ENCODE assay signal across 26 cellular contexts in the genomic region with DNA sequence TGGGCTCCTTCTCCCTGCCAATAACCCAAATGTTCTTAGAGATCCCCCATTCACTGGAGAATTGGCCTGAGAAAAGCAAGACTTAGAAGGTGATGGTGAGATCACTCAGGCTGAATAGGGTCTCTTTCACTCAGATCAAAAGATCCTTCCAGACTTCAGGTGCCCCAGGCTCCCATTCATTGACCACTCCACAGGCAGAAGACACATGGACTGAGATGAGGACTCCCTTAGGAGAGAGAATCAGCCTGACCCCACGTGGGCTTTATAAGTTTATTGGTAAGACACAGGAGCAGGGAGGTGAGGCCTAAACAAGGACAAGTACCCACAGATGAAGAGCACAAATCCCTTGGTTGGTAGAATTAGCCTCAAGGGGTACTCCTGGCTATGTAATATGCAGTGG. TPM values are rescaled to one million over a fixed set of nuclear protein-coding genes. Genes with fewer than 3 reads are reported as not detected.
A peak's percentile ranks its signal among the peaks of the same experiment; 100 is the strongest.
DNase-seq lines count a peak whose midpoint lies in the region; ATAC-seq and TF ChIP-seq lines count a peak whose summit lies in the region.
"Had no signal": no experiment of that assay in that cellular context is flagged by ENCODE, and none has a peak within 500 bp of the region (broad histone marks: within the 10 kb centered on the region; RNA-seq: fewer than 3 reads in every experiment).

No MANE protein-coding gene starts in this region.

- peaks cover 86% of the 10 kb centered on the region for H3K4me1 Mint-ChIP-seq in activated CD4-positive, alpha-beta T cell treated with anti-CD3 and anti-CD28 coated beads, Interleukin-2, amount 10 ng/mL, durations not matched to agents 7 days and 5 days
- peaks cover 46 to 58% of the 10 kb centered on the region in 2 donors for H3K4me1 Mint-ChIP-seq in natural killer cell
- H3K4me1 Mint-ChIP-seq in natural killer cell treated with Interleukin-12 subunit alpha and Interleukin-12 subunit beta and Interleukin-15 and Interleukin-18, amount 100 ng/mL, for 72 hours (ENCODE audit: low read depth in 2 of 2), result peaks cover 25 to 47% of the 10 kb centered on the region in 2 donors
- peaks cover 84% of the 10 kb centered on the region for H3K4me1 Mint-ChIP-seq in stimulated activated naive CD8-positive, alpha-beta T cell treated with anti-CD3 and anti-CD28 coated beads, Interleukin-15, amount 100 ng/mL, for 72 hours
- H3K4me1 Mint-ChIP-seq: GM23338 had no signal

- no peak for ATAC-seq in natural killer cell
- no peak for ATAC-seq in natural killer cell treated with Interleukin-12 subunit alpha and Interleukin-12 subunit beta and Interleukin-15 and Interleukin-18, amount 100 ng/mL, for 72 hours
- no peak for ATAC-seq in stimulated activated naive CD8-positive, alpha-beta T cell treated with anti-CD3 and anti-CD28 coated beads, Interleukin-15, amount 100 ng/mL, for 72 hours
- no peak for ATAC-seq in upper lobe of left lung (ENCODE audit: low FRiP score in 2 of 2)
- ATAC-seq in GM19328 (IDR thresholded peaks at IDR 0.05; ENCODE audit: unreplicated experiment), result no peak
- ATAC-seq: GM23338 had no signal

- H3K4me3 Mint-ChIP-seq in activated CD4-positive, alpha-beta T cell treated with anti-CD3 and anti-CD28 coated beads, Interleukin-2, amount 10 ng/mL, durations not matched to agents 7 days and 5 days, result no peak overlapping the region
- no peak overlapping the region for H3K4me3 Mint-ChIP-seq in natural killer cell
- no peak overlapping the region for H3K4me3 Mint-ChIP-seq in natural killer cell treated with Interleukin-12 subunit alpha and Interleukin-12 subunit beta and Interleukin-15 and Interleukin-18, amount 100 ng/mL, for 72 hours
- H3K4me3 Mint-ChIP-seq in stimulated activated naive CD8-positive, alpha-beta T cell treated with anti-CD3 and anti-CD28 coated beads, Interleukin-15, amount 100 ng/mL, for 72 hours, result no peak overlapping the region
- H3K4me3 Mint-ChIP-seq: GM23338, HFFc6 had no signal

- no peaks in the 10 kb centered on the region for H3K4me1 ChIP-seq in upper lobe of left lung
- H3K4me1 ChIP-seq: Caco-2, HAP-1 had no signal

- no peaks in the 10 kb centered on the region for H3K9me3 ChIP-seq in upper lobe of left lung
- H3K9me3 ChIP-seq: Caco-2, HAP-1, MG63 had no signal

- intact Hi-C loops in natural killer cell (cut with micrococcal nuclease), result no loop called here

- no peak for TF ChIP-seq POLR2A in upper lobe of left lung (IDR thresholded peaks at IDR 0.05)

- POLR2A ChIA-PET in activated CD4-positive, alpha-beta T cell treated with anti-CD3 and anti-CD28 coated beads, Interleukin-2, amount 10 ng/mL, durations not matched to agents 7 days and 5 days (lab: Charles Lee), result no interaction called here

- no peak overlapping the region for H3K4me3 ChIP-seq in upper lobe of left lung
- H3K4me3 ChIP-seq: GM23338, HAP-1, MG63 had no signal

- 50 to 87% methylated on average over 1 of the region's 1 CpG for WGBS in upper lobe of left lung, 2 donors

- no peaks in the 10 kb centered on the region for H3K27me3 Mint-ChIP-seq in activated CD4-positive, alpha-beta T cell treated with anti-CD3 and anti-CD28 coated beads, Interleukin-2, amount 10 ng/mL, durations not matched to agents 7 days and 5 days
- H3K27me3 Mint-ChIP-seq in natural killer cell (ENCODE audit: low read depth in 2 of 2), result peaks cover 0 to 9% of the 10 kb centered on the region in 2 donors
- peaks cover 0 to 7% of the 10 kb centered on the region in 2 donors for H3K27me3 Mint-ChIP-seq in natural killer cell treated with Interleukin-12 subunit alpha and Interleukin-12 subunit beta and Interleukin-15 and Interleukin-18, amount 100 ng/mL, for 72 hours
- H3K27me3 Mint-ChIP-seq in stimulated activated naive CD8-positive, alpha-beta T cell treated with anti-CD3 and anti-CD28 coated beads, Interleukin-15, amount 100 ng/mL, for 72 hours, result no peaks in the 10 kb centered on the region

- DNase-seq in activated CD4-positive, alpha-beta T cell treated with anti-CD3 and anti-CD28 coated beads, Interleukin-2, amount 10 ng/mL, durations not matched to agents 7 days and 5 days, result no peak
- no peak for DNase-seq in activated CD4-positive, alpha-beta T cell treated with anti-CD3 and anti-CD28 coated beads, Interleukin-2, amount 50 U/mL, for 4 hours
- DNase-seq in natural killer cell, result no peak
- no peak for DNase-seq in natural killer cell treated with Interleukin-12 subunit alpha and Interleukin-12 subunit beta and Interleukin-15 and Interleukin-18, amount 100 ng/mL, for 72 hours (ENCODE audit: low spot score)
- peak; percentile 8 for DNase-seq in mesenteric fat pad (ENCODE audit: low spot score)
- no peak for DNase-seq in stimulated activated naive CD8-positive, alpha-beta T cell treated with anti-CD3 and anti-CD28 coated beads, Interleukin-15, amount 100 ng/mL, for 72 hours
- no peak for DNase-seq in upper lobe of left lung
- DNase-seq: 8988T; ACHN; Caco-2; HFFc6; KG1; MG63; NCI-H1105 treated with DMSO at 0.1 percent for 48 hours; NCI-H146; NCI-H1930; NCI-H2107; NCI-H446; NCI-H524 treated with DMSO at 0.1 percent for 48 hours; NCI-H82; NK-92 treated with Interleukin-12 subunit alpha and Interleukin-12 subunit beta, amount 100 ng/mL, for 24 hours; SHP77 treated with DMSO at 0.1 percent for 48 hours had no signal

- peaks cover 21% of the 10 kb centered on the region for H3K36me3 Mint-ChIP-seq in activated CD4-positive, alpha-beta T cell treated with anti-CD3 and anti-CD28 coated beads, Interleukin-2, amount 10 ng/mL, durations not matched to agents 7 days and 5 days (ENCODE audit: low read depth)
- H3K36me3 Mint-ChIP-seq in natural killer cell, result peaks cover 14% of the 10 kb centered on the region
- H3K36me3 Mint-ChIP-seq in natural killer cell treated with Interleukin-12 subunit alpha and Interleukin-12 subunit beta and Interleukin-15 and Interleukin-18, amount 100 ng/mL, for 72 hours, result no peaks in the 10 kb centered on the region

- no peaks in the 10 kb centered on the region for H3K27me3 ChIP-seq in upper lobe of left lung
- H3K27me3 ChIP-seq: MG63 had no signal

- no peak overlapping the region for H3K27ac ChIP-seq in upper lobe of left lung
- H3K27ac ChIP-seq: RWPE1 had no signal

- TF ChIP-seq EP300 in upper lobe of left lung (IDR thresholded peaks at IDR 0.05), result no peak

- H3K9me3 Mint-ChIP-seq in activated CD4-positive, alpha-beta T cell treated with anti-CD3 and anti-CD28 coated beads, Interleukin-2, amount 10 ng/mL, durations not matched to agents 7 days and 5 days, result peaks cover 5% of the 10 kb centered on the region
- H3K9me3 Mint-ChIP-seq in natural killer cell, result no peaks in the 10 kb centered on the region
- no peaks in the 10 kb centered on the region for H3K9me3 Mint-ChIP-seq in natural killer cell treated with Interleukin-12 subunit alpha and Interleukin-12 subunit beta and Interleukin-15 and Interleukin-18, amount 100 ng/mL, for 72 hours
- no peaks in the 10 kb centered on the region for H3K9me3 Mint-ChIP-seq in stimulated activated naive CD8-positive, alpha-beta T cell treated with anti-CD3 and anti-CD28 coated beads, Interleukin-15, amount 100 ng/mL, for 72 hours
- H3K9me3 Mint-ChIP-seq: GM23338, HFFc6 had no signal

- TF ChIP-seq CTCF in natural killer cell (IDR thresholded peaks at IDR 0.05), result no peak
- TF ChIP-seq CTCF in upper lobe of left lung (IDR thresholded peaks at IDR 0.05), result no peak

- CTCF ChIA-PET in activated CD4-positive, alpha-beta T cell treated with anti-CD3 and anti-CD28 coated beads, Interleukin-2, amount 10 ng/mL, durations not matched to agents 7 days and 5 days (lab: Charles Lee), result interaction anchor here (1.2 kb wide), 1 partner anchor 10 kb away, joined by 3 read pairs; no protein-coding TSS in a partner anchor

- no peaks in the 10 kb centered on the region for H3K36me3 ChIP-seq in upper lobe of left lung
- H3K36me3 ChIP-seq: HAP-1, MG63 had no signal

- peak overlapping the region; percentile 67 for H3K27ac Mint-ChIP-seq in activated CD4-positive, alpha-beta T cell treated with anti-CD3 and anti-CD28 coated beads, Interleukin-2, amount 10 ng/mL, durations not matched to agents 7 days and 5 days
- H3K27ac Mint-ChIP-seq in natural killer cell, result peak overlapping the region; percentile 8 to 52
- no peak overlapping the region for H3K27ac Mint-ChIP-seq in natural killer cell treated with Interleukin-12 subunit alpha and Interleukin-12 subunit beta and Interleukin-15 and Interleukin-18, amount 100 ng/mL, for 72 hours
- H3K27ac Mint-ChIP-seq in stimulated activated naive CD8-positive, alpha-beta T cell treated with anti-CD3 and anti-CD28 coated beads, Interleukin-15, amount 100 ng/mL, for 72 hours, result no peak overlapping the region
- H3K27ac Mint-ChIP-seq: GM23338, HFFc6 had no signal

RNA-seq across cellular contexts. Expression of gene KRT72, which starts 6.1 kb away (rescaled TPM):
- 10 to 100 TPM; 12.3 to 13.0 TPM for total RNA-seq in activated CD4-positive, alpha-beta T cell treated with anti-CD3 and anti-CD28 coated beads, Interleukin-2, amount 10 ng/mL, durations not matched to agents 7 days and 5 days
- total RNA-seq in natural killer cell (100 to 1,000 TPM in 1 of 3 donors, 10 to 100 TPM in 2; 21.9 to 136 (median 38.0) TPM), mesenteric fat pad (not detected), upper lobe of left lung (under 1 TPM in 2 of 6 donors, not detected in 4; 0.11 to 0.37 TPM)
- under 1 TPM in 1 of 2 donors, not detected in 1; 0.43 TPM for total RNA-seq in natural killer cell treated with Interleukin-12 subunit alpha and Interleukin-12 subunit beta and Interleukin-15 and Interleukin-18, amount 100 ng/mL, for 72 hours
- total RNA-seq: Caco-2, GM23338, HFFc6 had no signal

RNA-seq across cellular contexts. Expression of gene KRT73, which starts 11.0 kb away (rescaled TPM):
- total RNA-seq in activated CD4-positive, alpha-beta T cell treated with anti-CD3 and anti-CD28 coated beads, Interleukin-2, amount 10 ng/mL, durations not matched to agents 7 days and 5 days, result 1 to 10 TPM; 8.2 to 8.6 TPM
- 10 to 100 TPM; 12.4 to 92.9 (median 23.3) TPM for total RNA-seq in natural killer cell
- total RNA-seq in natural killer cell treated with Interleukin-12 subunit alpha and Interleukin-12 subunit beta and Interleukin-15 and Interleukin-18, amount 100 ng/mL, for 72 hours, result under 1 TPM in 1 of 2 donors, not detected in 1; 0.52 TPM
- total RNA-seq in mesenteric fat pad, result not detected
- under 1 TPM in 2 of 6 donors, not detected in 4; 0.15 to 0.55 TPM for total RNA-seq in upper lobe of left lung
- total RNA-seq: Caco-2, GM23338, HFFc6 had no signal

RNA-seq across cellular contexts. Expression of gene KRT74, which starts 33.7 kb away (rescaled TPM):
- under 1 TPM; 0.15 TPM for total RNA-seq in activated CD4-positive, alpha-beta T cell treated with anti-CD3 and anti-CD28 coated beads, Interleukin-2, amount 10 ng/mL, durations not matched to agents 7 days and 5 days
- total RNA-seq in natural killer cell, result 1 to 10 TPM in 1 of 3 donors, under 1 TPM in 2; 0.38 to 1.2 (median 0.38) TPM
- total RNA-seq in natural killer cell treated with Interleukin-12 subunit alpha and Interleukin-12 subunit beta and Interleukin-15 and Interleukin-18, amount 100 ng/mL, for 72 hours, result not detected
- total RNA-seq in mesenteric fat pad, result not detected
- not detected for total RNA-seq in upper lobe of left lung
- total RNA-seq: Caco-2, GM23338, HFFc6 had no signal

RNA-seq across cellular contexts. Expression of gene KRT2, which starts 44.7 kb away (rescaled TPM):
- under 1 TPM; 0.10 TPM for total RNA-seq in activated CD4-positive, alpha-beta T cell treated with anti-CD3 and anti-CD28 coated beads, Interleukin-2, amount 10 ng/mL, durations not matched to agents 7 days and 5 days
- total RNA-seq in natural killer cell (1 to 10 TPM in 1 of 3 donors, under 1 TPM in 2; 0.63 to 1.4 (median 0.66) TPM), mesenteric fat pad (not detected), upper lobe of left lung (not detected)
- not detected for total RNA-seq in natural killer cell treated with Interleukin-12 subunit alpha and Interleukin-12 subunit beta and Interleukin-15 and Interleukin-18, amount 100 ng/mL, for 72 hours
- total RNA-seq: Caco-2, GM23338, HFFc6 had no signal

RNA-seq across cellular contexts. Expression of gene KRT71, which starts 54.4 kb away (rescaled TPM):
- not detected for total RNA-seq in activated CD4-positive, alpha-beta T cell treated with anti-CD3 and anti-CD28 coated beads, Interleukin-2, amount 10 ng/mL, durations not matched to agents 7 days and 5 days
- total RNA-seq in natural killer cell, result not detected
- total RNA-seq in natural killer cell treated with Interleukin-12 subunit alpha and Interleukin-12 subunit beta and Interleukin-15 and Interleukin-18, amount 100 ng/mL, for 72 hours, result not detected
- not detected for total RNA-seq in mesenteric fat pad
- total RNA-seq in upper lobe of left lung, result not detected
- total RNA-seq: GM23338, HFFc6 had no signal

Comparison
In these comparisons a context has a peak if more than half of its experiments do, and no peak if none do; other contexts are left out.
1. H3K27ac Mint-ChIP-seq: peak in activated CD4-positive, alpha-beta T cell treated with anti-CD3 and anti-CD28 coated beads, Interleukin-2, amount 10 ng/mL, durations not matched to agents 7 days and 5 days (single experiment) and natural killer cell (2 of 2); none in natural killer cell treated with Interleukin-12 subunit alpha and Interleukin-12 subunit beta and Interleukin-15 and Interleukin-18, amount 100 ng/mL, for 72 hours (0 of 2) and stimulated activated naive CD8-positive, alpha-beta T cell treated with anti-CD3 and anti-CD28 coated beads, Interleukin-15, amount 100 ng/mL, for 72 hours (0 of 2).
2. RNA of gene KRT72, which starts 6.1 kb away (total RNA-seq): 21.9 to 136 TPM in natural killer cell and 12.3 to 13.0 TPM in activated CD4-positive, alpha-beta T cell treated with anti-CD3 and anti-CD28 coated beads, Interleukin-2, amount 10 ng/mL, durations not matched to agents 7 days and 5 days; 0.43 TPM in natural killer cell treated with Interleukin-12 subunit alpha and Interleukin-12 subunit beta and Interleukin-15 and Interleukin-18, amount 100 ng/mL, for 72 hours, 0.11 to 0.37 TPM in upper lobe of left lung and not detected in mesenteric fat pad (single experiment); every median in the first group is over 4 times any median in the second.